Comparison of ENCODE assay signal across 14 cellular contexts in genomic region chr17:44981221-44981968, GRCh38. TPM values are rescaled to one million over a fixed set of nuclear protein-coding genes. Genes with fewer than 3 reads are reported as not detected.
DNase-seq lines count a peak whose midpoint lies in the region; ATAC-seq and TF ChIP-seq lines count a peak whose summit lies in the region.
"Had no signal": no experiment of that assay in that cellular context is flagged by ENCODE, and none has a peak within 500 bp of the region (broad histone marks: within the 10 kb centered on the region; RNA-seq: fewer than 3 reads in every experiment).

No MANE protein-coding gene starts in this region.

- intact Hi-C loops in activated CD4-positive, alpha-beta T cell treated with anti-CD3 and anti-CD28 coated beads for 36 hours (cut with DNase I, micrococcal nuclease), result no loop called here

- H3K36me3 Mint-ChIP-seq in activated CD4-positive, alpha-beta T cell treated with anti-CD3 and anti-CD28 coated beads for 36 hours (ENCODE audit: low read depth), result no peaks in the 10 kb centered on the region
- no peaks in the 10 kb centered on the region for H3K36me3 Mint-ChIP-seq in activated CD4-positive, alpha-beta T cell treated with anti-CD3 and anti-CD28 coated beads, Interleukin-2, amount 10 ng/mL, durations not matched to agents 7 days and 5 days (ENCODE audit: low read depth)
- peaks cover 23% of the 10 kb centered on the region for H3K36me3 Mint-ChIP-seq in stimulated activated effector memory CD8-positive, alpha-beta T cell treated with anti-CD3 and anti-CD28 coated beads, Interleukin-12 subunit alpha, Interleukin-12 subunit beta, amount 100 ng/mL, for 72 hours
- H3K36me3 Mint-ChIP-seq: activated naive CD8-positive, alpha-beta T cell had no signal

- H3K4me1 Mint-ChIP-seq in activated CD4-positive, alpha-beta T cell treated with anti-CD3 and anti-CD28 coated beads for 36 hours, result no peaks in the 10 kb centered on the region
- no peaks in the 10 kb centered on the region for H3K4me1 Mint-ChIP-seq in activated CD4-positive, alpha-beta T cell treated with anti-CD3 and anti-CD28 coated beads, Interleukin-2, amount 10 ng/mL, durations not matched to agents 7 days and 5 days
- H3K4me1 Mint-ChIP-seq in stimulated activated effector memory CD8-positive, alpha-beta T cell treated with anti-CD3 and anti-CD28 coated beads, Interleukin-12 subunit alpha, Interleukin-12 subunit beta, amount 100 ng/mL, for 72 hours, result no peaks in the 10 kb centered on the region

- CTCF ChIA-PET in activated CD4-positive, alpha-beta T cell treated with anti-CD3 and anti-CD28 coated beads for 36 hours (lab: Charles Lee), result interaction anchor here (0.6 kb wide), 1 partner anchor 24 kb away, joined by 3 read pairs; no protein-coding TSS in a partner anchor
- CTCF ChIA-PET in activated CD4-positive, alpha-beta T cell treated with anti-CD3 and anti-CD28 coated beads, Interleukin-2, amount 10 ng/mL, durations not matched to agents 7 days and 5 days (lab: Charles Lee), result interaction anchor here (1.1 to 2.6 kb wide), 2 partner anchors 9 to 154 kb away, joined by 4 to 9 read pairs; partner anchors contain the start of gene ACBD4

- peak; percentile 82 for ATAC-seq in activated CD4-positive, alpha-beta T cell treated with anti-CD3 and anti-CD28 coated beads for 36 hours
- peak; percentile 63 for ATAC-seq in stimulated activated effector memory CD8-positive, alpha-beta T cell treated with anti-CD3 and anti-CD28 coated beads, Interleukin-12 subunit alpha, Interleukin-12 subunit beta, amount 100 ng/mL, for 72 hours
- ATAC-seq in HG02970 (IDR thresholded peaks at IDR 0.05; ENCODE audit: low FRiP score, unreplicated experiment) (no peak), GM21619 (IDR thresholded peaks at IDR 0.05; ENCODE audit: unreplicated experiment) (no peak)

- no peak for TF ChIP-seq CTCF in fibroblast of the aortic adventitia (IDR thresholded peaks at IDR 0.05; ENCODE audit: insufficient read depth, low read length)

- peak; percentile 51 for DNase-seq in activated CD4-positive, alpha-beta T cell treated with anti-CD3 and anti-CD28 coated beads for 36 hours
- no peak for DNase-seq in activated CD4-positive, alpha-beta T cell treated with anti-CD3 and anti-CD28 coated beads, Interleukin-2, amount 10 ng/mL, durations not matched to agents 7 days and 5 days
- DNase-seq in SW480 (ENCODE audit: low spot score) (peak; percentile 46), fibroblast of the aortic adventitia (ENCODE audit: low read depth) (peak; percentile 32), SKM-1 treated with dmso at 0.1 percent for 144 hours (lab: John Stamatoyannopoulos, UW; ENCODE audit: unreplicated experiment) (no peak)
- DNase-seq in stimulated activated effector memory CD8-positive, alpha-beta T cell treated with anti-CD3 and anti-CD28 coated beads, Interleukin-12 subunit alpha, Interleukin-12 subunit beta, amount 100 ng/mL, for 72 hours (ENCODE audit: low spot score in 2 of 2), result no peak
- DNase-seq: BE2C, NCI-H1105 treated with DMSO at 0.1 percent for 48 hours, T-helper 2 cell had no signal

- no peak overlapping the region for H3K27ac Mint-ChIP-seq in activated CD4-positive, alpha-beta T cell treated with anti-CD3 and anti-CD28 coated beads for 36 hours
- H3K27ac Mint-ChIP-seq in activated CD4-positive, alpha-beta T cell treated with anti-CD3 and anti-CD28 coated beads, Interleukin-2, amount 10 ng/mL, durations not matched to agents 7 days and 5 days, result no peak overlapping the region
- no peak overlapping the region for H3K27ac Mint-ChIP-seq in stimulated activated effector memory CD8-positive, alpha-beta T cell treated with anti-CD3 and anti-CD28 coated beads, Interleukin-12 subunit alpha, Interleukin-12 subunit beta, amount 100 ng/mL, for 72 hours
- H3K27ac Mint-ChIP-seq: activated naive CD8-positive, alpha-beta T cell had no signal

- POLR2A ChIA-PET in activated CD4-positive, alpha-beta T cell treated with anti-CD3 and anti-CD28 coated beads for 36 hours (lab: Charles Lee), result interaction anchor here (0.8 to 1.5 kb wide), 2 partner anchors 9 to 11 kb away, joined by 3 to 8 read pairs; no protein-coding TSS in a partner anchor
- POLR2A ChIA-PET in activated CD4-positive, alpha-beta T cell treated with anti-CD3 and anti-CD28 coated beads, Interleukin-2, amount 10 ng/mL, durations not matched to agents 7 days and 5 days (lab: Charles Lee), result no interaction called here

- H3K4me3 ChIP-seq in fibroblast of the aortic adventitia (ENCODE audit: low read depth, low read length), result peak overlapping the region; percentile 5
- H3K4me3 ChIP-seq: smooth muscle cell had no signal

- no peaks in the 10 kb centered on the region for H3K9me3 Mint-ChIP-seq in activated CD4-positive, alpha-beta T cell treated with anti-CD3 and anti-CD28 coated beads for 36 hours (ENCODE audit: low read depth)
- H3K9me3 Mint-ChIP-seq in activated CD4-positive, alpha-beta T cell treated with anti-CD3 and anti-CD28 coated beads, Interleukin-2, amount 10 ng/mL, durations not matched to agents 7 days and 5 days, result peaks cover 2% of the 10 kb centered on the region
- no peaks in the 10 kb centered on the region for H3K9me3 Mint-ChIP-seq in stimulated activated effector memory CD8-positive, alpha-beta T cell treated with anti-CD3 and anti-CD28 coated beads, Interleukin-12 subunit alpha, Interleukin-12 subunit beta, amount 100 ng/mL, for 72 hours

- H3K27me3 Mint-ChIP-seq in activated CD4-positive, alpha-beta T cell treated with anti-CD3 and anti-CD28 coated beads for 36 hours, result peaks cover 19% of the 10 kb centered on the region
- peaks cover 20% of the 10 kb centered on the region for H3K27me3 Mint-ChIP-seq in activated CD4-positive, alpha-beta T cell treated with anti-CD3 and anti-CD28 coated beads, Interleukin-2, amount 10 ng/mL, durations not matched to agents 7 days and 5 days

- no peak overlapping the region for H3K4me3 Mint-ChIP-seq in activated CD4-positive, alpha-beta T cell treated with anti-CD3 and anti-CD28 coated beads for 36 hours
- H3K4me3 Mint-ChIP-seq in activated CD4-positive, alpha-beta T cell treated with anti-CD3 and anti-CD28 coated beads, Interleukin-2, amount 10 ng/mL, durations not matched to agents 7 days and 5 days, result no peak overlapping the region
- no peak overlapping the region for H3K4me3 Mint-ChIP-seq in stimulated activated effector memory CD8-positive, alpha-beta T cell treated with anti-CD3 and anti-CD28 coated beads, Interleukin-12 subunit alpha, Interleukin-12 subunit beta, amount 100 ng/mL, for 72 hours
- H3K4me3 Mint-ChIP-seq: activated naive CD8-positive, alpha-beta T cell had no signal

RNA-seq across cellular contexts. Expression of gene C1QL1, which starts 13.3 kb away (rescaled TPM):
- total RNA-seq in activated CD4-positive, alpha-beta T cell treated with anti-CD3 and anti-CD28 coated beads for 36 hours, result under 1 TPM; 0.37 to 0.83 TPM
- under 1 TPM; 0.67 to 0.77 TPM for total RNA-seq in activated CD4-positive, alpha-beta T cell treated with anti-CD3 and anti-CD28 coated beads, Interleukin-2, amount 10 ng/mL, durations not matched to agents 7 days and 5 days
- 0.09 TPM in 1 of 2 replicates, not detected in the other for total RNA-seq in fibroblast of the aortic adventitia (ENCODE audit: low replicate concordance)
- total RNA-seq: smooth muscle cell, subcutaneous adipose tissue had no signal

RNA-seq across cellular contexts. Expression of gene KIF18B, which starts 33.8 kb away (rescaled TPM):
- 10 to 100 TPM; 38.9 to 48.7 TPM for total RNA-seq in activated CD4-positive, alpha-beta T cell treated with anti-CD3 and anti-CD28 coated beads for 36 hours
- total RNA-seq in activated CD4-positive, alpha-beta T cell treated with anti-CD3 and anti-CD28 coated beads, Interleukin-2, amount 10 ng/mL, durations not matched to agents 7 days and 5 days, result 100 to 1,000 TPM; 107 to 109 TPM
- 0.08 and 10.8 TPM in 2 replicates for total RNA-seq in fibroblast of the aortic adventitia (ENCODE audit: low replicate concordance)

Comparison
In these comparisons a context has a peak if more than half of its experiments do, and no peak if none do; other contexts are left out.
1. DNase-seq: peak in activated CD4-positive, alpha-beta T cell treated with anti-CD3 and anti-CD28 coated beads for 36 hours (single experiment), SW480 (single experiment) and fibroblast of the aortic adventitia (single experiment); none in activated CD4-positive, alpha-beta T cell treated with anti-CD3 and anti-CD28 coated beads, Interleukin-2, amount 10 ng/mL, durations not matched to agents 7 days and 5 days (single experiment), stimulated activated effector memory CD8-positive, alpha-beta T cell treated with anti-CD3 and anti-CD28 coated beads, Interleukin-12 subunit alpha, Interleukin-12 subunit beta, amount 100 ng/mL, for 72 hours (0 of 2) and SKM-1 treated with dmso at 0.1 percent for 144 hours (single experiment).
2. ATAC-seq: peak in activated CD4-positive, alpha-beta T cell treated with anti-CD3 and anti-CD28 coated beads for 36 hours (single experiment) and stimulated activated effector memory CD8-positive, alpha-beta T cell treated with anti-CD3 and anti-CD28 coated beads, Interleukin-12 subunit alpha, Interleukin-12 subunit beta, amount 100 ng/mL, for 72 hours (single experiment); none in HG02970 (single experiment) and GM21619 (single experiment).